Comparison of ENCODE assay signal across 32 cellular contexts in the genomic region with DNA sequence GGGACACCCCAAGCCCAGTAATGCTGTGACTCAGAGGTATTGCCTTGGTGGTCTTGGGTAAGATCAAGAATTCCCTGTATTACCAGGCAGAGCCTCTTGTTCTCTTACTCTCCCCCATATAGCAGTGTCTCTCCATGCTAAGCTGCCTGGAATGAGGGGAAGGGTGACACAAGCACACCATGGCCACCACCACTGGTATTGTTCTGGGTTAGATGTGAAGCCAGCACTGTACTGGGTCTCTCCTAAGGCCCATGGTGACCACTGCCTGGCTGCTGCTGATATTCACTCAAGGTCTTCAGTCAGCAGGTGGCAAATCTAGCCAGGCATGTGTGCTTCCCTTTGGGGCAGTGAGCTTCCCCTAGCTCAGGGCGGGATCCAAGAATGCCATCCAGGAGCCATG.
"Had no signal": no experiment of that assay in that cellular context is flagged by ENCODE, and none has a peak within 500 bp of the region (broad histone marks: within the 10 kb centered on the region; RNA-seq: fewer than 3 reads in every experiment).

No MANE protein-coding gene starts in this region.

- H3K4me1 ChIP-seq: adrenal gland, body of pancreas had no signal

- H3K27me3 ChIP-seq: adrenal gland, body of pancreas, cardiac muscle cell had no signal

- DNase-seq: activated B cell treated with CpG ODN at 0.5 μM for 24 hours; activated CD4-positive, alpha-beta memory T cell treated with anti-CD3 and anti-CD28 coated beads, Interleukin-2, amount 10 ng/mL, durations not matched to agents 7 days and 5 days; activated CD4-positive, alpha-beta T cell treated with anti-CD3 and anti-CD28 coated beads for 36 hours; activated CD4-positive, alpha-beta T cell treated with anti-CD3 and anti-CD28 coated beads for 48 hours; activated CD4-positive, alpha-beta T cell treated with anti-CD3 and anti-CD28 coated beads, Interleukin-2, amount 10 ng/mL, durations not matched to agents 7 days and 5 days; activated CD4-positive, alpha-beta T cell treated with anti-CD3 and anti-CD28 coated beads, Interleukin-2, amount 50 U/mL, for 48 hours; activated CD4-positive, CD25-positive, alpha-beta regulatory T cell treated with anti-CD3 and anti-CD28 coated beads, Interleukin-2, amount 50 U/mL, for 72 hours; activated CD8-positive, alpha-beta memory T cell treated with anti-CD3 and anti-CD28 coated beads for 24 hours; activated CD8-positive, alpha-beta memory T cell treated with anti-CD3 and anti-CD28 coated beads, Interleukin-2, amount 10 ng/mL, durations not matched to agents 7 days and 5 days; activated CD8-positive, alpha-beta memory T cell treated with anti-CD3 and anti-CD28 coated beads, Interleukin-2, amount 50 U/mL, for 48 hours; activated CD8-positive, alpha-beta T cell treated with anti-CD3 and anti-CD28 coated beads, Interleukin-2, amount 10 ng/mL, durations not matched to agents 7 days and 5 days; activated effector memory CD4-positive, alpha-beta T cell treated with anti-CD3 and anti-CD28 coated beads, Interleukin-2, amount 50 U/mL, for 16 hours; activated gamma-delta T cell treated with Interleukin-2 at 50 U/mL for 16 hours; activated naive CD4-positive, alpha-beta T cell; activated naive CD4-positive, alpha-beta T cell treated with anti-CD3 and anti-CD28 coated beads for 36 hours; activated naive CD4-positive, alpha-beta T cell treated with anti-CD3 and anti-CD28 coated beads, Interleukin-2, amount 50 U/mL, for 16 hours; activated naive CD8-positive, alpha-beta T cell treated with anti-CD3 and anti-CD28 coated beads for 36 hours; activated T-cell treated with anti-CD3 and anti-CD28 coated beads, Interleukin-2, amount 50 U/mL, for 24 hours; activated T-cell treated with anti-CD3 and anti-CD28 coated beads, Interleukin-2, amount 50 U/mL, for 48 hours; adrenal gland; amniotic stem cell; aorta; body of pancreas; caudate nucleus; cerebellar nuclear complex; T-helper 1 cell; T-helper 2 cell; T-helper 9 cell had no signal

- ATAC-seq: activated CD4-positive, alpha-beta T cell treated with anti-CD3 and anti-CD28 coated beads for 36 hours; activated CD8-positive, alpha-beta memory T cell treated with anti-CD3 and anti-CD28 coated beads, Interleukin-2, amount 10 ng/mL, durations not matched to agents 7 days and 5 days; activated CD8-positive, alpha-beta T cell treated with anti-CD3 and anti-CD28 coated beads, Interleukin-2, amount 10 ng/mL, durations not matched to agents 7 days and 5 days; activated naive CD4-positive, alpha-beta T cell treated with anti-CD3 and anti-CD28 coated beads, Interleukin-2, amount 50 U/mL, for 72 hours; activated T-helper 17 cell treated with anti-CD3 and anti-CD28 coated beads, Interleukin-2, amount 50 U/mL, for 72 hours; body of pancreas had no signal

- H3K4me3 ChIP-seq: adrenal gland, body of pancreas, cardiac muscle cell had no signal

- H3K27ac ChIP-seq: adrenal gland, body of pancreas, cardiac muscle cell, VCaP had no signal

- H3K9me3 ChIP-seq: adrenal gland, body of pancreas had no signal
